15 cellular contexts compared by ENCODE assay signal in the genomic region with DNA sequence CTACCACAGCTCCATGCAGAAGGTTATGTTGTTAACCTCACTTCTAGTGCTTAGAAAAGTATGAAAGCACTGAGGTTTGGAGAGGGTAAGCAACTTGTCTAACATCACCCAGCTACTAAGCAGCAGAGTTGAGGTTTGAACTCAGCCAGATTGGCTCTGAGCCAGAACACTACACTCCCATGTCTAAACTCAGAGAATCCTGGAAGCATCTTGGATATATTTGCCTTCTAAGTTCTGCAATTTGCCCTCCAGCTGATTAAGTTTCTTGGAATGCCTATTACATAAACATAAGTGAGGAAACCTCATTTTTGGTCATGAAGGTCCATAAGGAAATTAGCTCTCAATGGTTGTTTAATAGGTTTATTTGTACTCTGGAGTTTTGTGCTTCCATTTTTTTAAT.
DNase-seq lines count a peak whose midpoint lies in the region; FAIRE-seq and TF ChIP-seq lines count a peak whose summit lies in the region.
"Had no signal": no experiment of that assay in that cellular context is flagged by ENCODE, and none has a peak within 500 bp of the region (broad histone marks: within the 10 kb centered on the region; RNA-seq: fewer than 3 reads in every experiment).

No MANE protein-coding gene starts in this region.

- H3K4me3 Mint-ChIP-seq in activated naive CD8-positive, alpha-beta T cell treated with anti-CD3 and anti-CD28 coated beads for 36 hours: no peak overlapping the region
- H3K4me3 Mint-ChIP-seq: neural crest cell had no signal

- TF ChIP-seq CTCF in choroid plexus epithelial cell (conservative IDR thresholded peaks at IDR 0.05; ENCODE audit: low read depth, low read length): no peak

- H4K20me1 ChIP-seq in Karpas-422 (ENCODE audit: insufficient read depth, low read depth, low read length): no peaks in the 10 kb centered on the region

- H3K9ac ChIP-seq in Karpas-422 (ENCODE audit: low read length): no peak overlapping the region

- no peak overlapping the region for H3K4me2 ChIP-seq in Karpas-422 (ENCODE audit: low read depth, low read length, poor library complexity, severe bottlenecking)

- FAIRE-seq in HTR-8/SVneo (lab: Jason Lieb, UNC): no peak

- no peaks in the 10 kb centered on the region for H3K9me3 Mint-ChIP-seq in activated naive CD8-positive, alpha-beta T cell treated with anti-CD3 and anti-CD28 coated beads for 36 hours
- H3K9me3 Mint-ChIP-seq: neural crest cell had no signal

- no peaks in the 10 kb centered on the region for H3K36me3 ChIP-seq in Karpas-422 (ENCODE audit: insufficient read depth, low read length)

- H2AFZ ChIP-seq in Karpas-422 (ENCODE audit: low read length): no peak overlapping the region

- H3K27ac Mint-ChIP-seq in activated naive CD8-positive, alpha-beta T cell treated with anti-CD3 and anti-CD28 coated beads for 36 hours: no peak overlapping the region

- no peaks in the 10 kb centered on the region for H3K79me2 ChIP-seq in Karpas-422 (ENCODE audit: low read length)

- no peaks in the 10 kb centered on the region for H3K9me2 ChIP-seq in Karpas-422 (replicated peaks; ENCODE audit: insufficient read depth, low read length)

- H3K4me3 ChIP-seq in choroid plexus epithelial cell (ENCODE audit: low read depth, low read length) (no peak overlapping the region), Karpas-422 (ENCODE audit: low read length) (no peak overlapping the region)

- H3K27me3 Mint-ChIP-seq in activated naive CD8-positive, alpha-beta T cell treated with anti-CD3 and anti-CD28 coated beads for 36 hours: no peaks in the 10 kb centered on the region

- H3K27ac ChIP-seq in Karpas-422 (ENCODE audit: low read length): no peak overlapping the region
- H3K27ac ChIP-seq: HL-60 had no signal

- no peaks in the 10 kb centered on the region for H3K27me3 ChIP-seq in Karpas-422 (ENCODE audit: low read length)

- H3K9me3 ChIP-seq in Karpas-422 (ENCODE audit: low read length): no peaks in the 10 kb centered on the region

- no peaks in the 10 kb centered on the region for H3K4me1 ChIP-seq in Karpas-422 (ENCODE audit: low read length)

- DNase-seq in AG08395 (ENCODE audit: low spot score) (peak; percentile 40), HS-27A (ENCODE audit: low read depth) (peak; percentile 11), choroid plexus epithelial cell (ENCODE audit: low read depth) (peak; percentile 59), mucosa of gallbladder (ENCODE audit: low spot score) (peak; percentile 24), NCI-H2171 (lab: John Stamatoyannopoulos, UW) (no peak), HTR-8/SVneo (ENCODE audit: insufficient read length, low spot score) (no peak), Karpas-422 (no peak)
- no peak for DNase-seq in activated naive CD8-positive, alpha-beta T cell treated with anti-CD3 and anti-CD28 coated beads for 36 hours
- DNase-seq: C1 segment of cervical spinal cord; NCI-H1048; stimulated activated CD4-positive, alpha-beta T cell treated with anti-CD3 and anti-CD28 coated beads, Interleukin-1b, Interleukin-23, amount 100 ng/mL, for 48 hours; stimulated activated naive CD4-positive, alpha-beta T cell treated with Interleukin-2 at 50 U/mL for 16 hours; T-helper 2 cell had no signal

- no peaks in the 10 kb centered on the region for H3K4me1 Mint-ChIP-seq in activated naive CD8-positive, alpha-beta T cell treated with anti-CD3 and anti-CD28 coated beads for 36 hours

- no peaks in the 10 kb centered on the region for H3K36me3 Mint-ChIP-seq in activated naive CD8-positive, alpha-beta T cell treated with anti-CD3 and anti-CD28 coated beads for 36 hours

Comparison
In these comparisons a context has a peak if more than half of its experiments do, and no peak if none do; other contexts are left out.
1. DNase-seq: peak in AG08395 (single experiment), HS-27A (single experiment), choroid plexus epithelial cell (single experiment) and mucosa of gallbladder (single experiment); none in NCI-H2171 (single experiment), HTR-8/SVneo (single experiment), activated naive CD8-positive, alpha-beta T cell treated with anti-CD3 and anti-CD28 coated beads for 36 hours (single experiment) and Karpas-422 (single experiment).